1 cellular context compared by ENCODE assay signal in genomic region chr19:6313398-6313969, GRCh38.
TF ChIP-seq lines count a peak whose summit lies in the region.

No MANE protein-coding gene starts in this region.

TF ChIP-seq in HepG2, 621 proteins besides CTCF, POLR2A, EP300 and RAD21:
- TF ChIP-seq THAP11 (CRISPR knock-in tag; IDR thresholded peaks at IDR 0.05) (peak; percentile 95), ZNF614 (CRISPR knock-in tag; IDR thresholded peaks at IDR 0.05; ENCODE audit: borderline replicate concordance) (no peak), ZNF513 (CRISPR knock-in tag; conservative IDR thresholded peaks at IDR 0.05) (no peak), PAF1 (CRISPR knock-in tag; IDR thresholded peaks at IDR 0.05) (no peak), TRAFD1 (CRISPR knock-in tag; IDR thresholded peaks at IDR 0.05; ENCODE audit: borderline replicate concordance) (no peak), GABPA (IDR thresholded peaks at IDR 0.05; ENCODE audit: low read depth, low read length) (0 out of 2 replicates have a peak, but pooled peaks have one; percentile 6), GABPA (CRISPR knock-in tag; IDR thresholded peaks at IDR 0.05; ENCODE audit: low read depth) (peak; percentile 87), NFYB (CRISPR knock-in tag; IDR thresholded peaks at IDR 0.05) (peak; percentile 45), NR2F1 (CRISPR knock-in tag; IDR thresholded peaks at IDR 0.05) (peak in 1 of 2 experiments; percentile 55; a peak in 1 of 4 replicates), TGIF2 (CRISPR knock-in tag; IDR thresholded peaks at IDR 0.05) (no peak), GABPB1 (CRISPR knock-in tag; IDR thresholded peaks at IDR 0.05) (peak; percentile 62), NFE2L1 (CRISPR knock-in tag; IDR thresholded peaks at IDR 0.05; ENCODE audit: borderline replicate concordance) (no peak), DNMT3B (CRISPR knock-in tag; conservative IDR thresholded peaks at IDR 0.05) (no peak), NFE2L2 (IDR thresholded peaks at IDR 0.05; ENCODE audit: low read length) (no peak), HOXA5 (CRISPR knock-in tag; IDR thresholded peaks at IDR 0.05) (no peak), ZNF431 (CRISPR knock-in tag; IDR thresholded peaks at IDR 0.05; ENCODE audit: borderline replicate concordance, low read depth) (no peak), ATF1 (CRISPR knock-in tag; IDR thresholded peaks at IDR 0.05) (peak; percentile 46; the same call in 1 of the 2 replicates), PRDM4 (CRISPR knock-in tag; IDR thresholded peaks at IDR 0.05; ENCODE audit: borderline replicate concordance) (no peak), ZNF761 (CRISPR knock-in tag; conservative IDR thresholded peaks at IDR 0.05) (no peak), PATZ1 (CRISPR knock-in tag; IDR thresholded peaks at IDR 0.05) (no peak), IKZF1 (IDR thresholded peaks at IDR 0.05) (no peak), NR2F6 (IDR thresholded peaks at IDR 0.05) (0 out of 2 replicates have a peak, but pooled peaks have one; percentile 50), NR2F6 (CRISPR knock-in tag; IDR thresholded peaks at IDR 0.05) (no peak; the same call in 1 of the 2 replicates), ZNF276 (CRISPR knock-in tag; IDR thresholded peaks at IDR 0.05; ENCODE audit: low read depth) (no peak), ZNF768 (CRISPR knock-in tag; IDR thresholded peaks at IDR 0.05) (no peak), ZNF552 (CRISPR knock-in tag; IDR thresholded peaks at IDR 0.05; ENCODE audit: borderline replicate concordance) (no peak), NAIF1 (CRISPR knock-in tag; IDR thresholded peaks at IDR 0.05; ENCODE audit: borderline replicate concordance) (no peak), ZNF143 (CRISPR knock-in tag; IDR thresholded peaks at IDR 0.05) (peak; percentile 82), SETDB1 (CRISPR knock-in tag; IDR thresholded peaks at IDR 0.05; ENCODE audit: borderline replicate concordance) (0 out of 2 replicates have a peak, but pooled peaks have one; percentile 57), TERF1 (CRISPR knock-in tag; IDR thresholded peaks at IDR 0.05) (no peak), ZNF670 (CRISPR knock-in tag; IDR thresholded peaks at IDR 0.05; ENCODE audit: borderline replicate concordance) (no peak), ZNF775 (CRISPR knock-in tag; IDR thresholded peaks at IDR 0.05; ENCODE audit: borderline replicate concordance) (no peak), SMAD9 (CRISPR knock-in tag; IDR thresholded peaks at IDR 0.05) (no peak), ZSCAN22 (CRISPR knock-in tag; IDR thresholded peaks at IDR 0.05) (no peak), ZFP36L1 (CRISPR knock-in tag; IDR thresholded peaks at IDR 0.05) (no peak), NR2C2 (CRISPR knock-in tag; IDR thresholded peaks at IDR 0.05; ENCODE audit: borderline replicate concordance) (peak; percentile 98), ZNF737 (CRISPR knock-in tag; IDR thresholded peaks at IDR 0.05; ENCODE audit: borderline replicate concordance) (no peak)
